8 cellular contexts compared by ENCODE assay signal in the genomic region with DNA sequence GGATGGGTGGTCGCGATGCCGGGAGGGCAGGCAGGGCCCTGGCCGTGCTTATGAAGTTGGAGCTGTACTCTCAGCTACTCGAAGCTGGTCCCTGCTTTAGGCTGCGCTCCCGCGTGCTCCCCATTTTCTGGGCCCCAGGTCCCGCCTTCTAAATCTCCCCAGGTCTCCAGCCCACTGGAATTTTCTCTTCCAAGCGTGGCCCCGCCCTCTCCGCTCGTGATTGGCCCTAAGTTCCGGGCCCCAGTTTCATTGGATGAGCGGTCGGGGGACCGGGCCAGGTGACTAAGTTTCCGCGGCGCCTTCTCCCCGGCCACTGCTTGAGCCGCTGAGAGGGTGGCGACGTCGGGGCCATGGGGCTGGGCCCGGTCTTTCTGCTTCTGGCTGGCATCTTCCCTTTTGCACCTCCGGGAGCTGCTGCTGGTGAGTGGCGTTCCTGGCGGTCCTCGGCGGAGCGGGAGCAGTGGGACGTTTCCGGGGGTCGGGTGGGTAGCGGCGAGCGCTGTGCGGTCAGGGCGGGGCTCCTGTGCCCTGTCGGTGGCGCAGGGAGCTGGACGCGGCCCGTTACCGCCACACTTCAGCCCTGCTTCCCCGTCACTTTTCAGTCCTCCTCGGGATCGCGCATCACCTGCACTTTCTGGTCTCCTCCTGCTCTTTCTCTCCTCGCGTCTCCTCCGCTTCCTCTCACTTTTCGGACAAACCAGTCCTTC. TPM values are rescaled to one million over a fixed set of nuclear protein-coding genes. Genes with fewer than 3 reads are reported as not detected.
DNase-seq lines count a peak whose midpoint lies in the region; ATAC-seq and TF ChIP-seq lines count a peak whose summit lies in the region.

TSS of gene MICA (plus strand) at position 313 of the 707 bp plus-strand sequence. CDS start at position 351, 38 bp downstream.

- peak within 1 kb of the TSS; percentile 72 for H3K27ac ChIP-seq in SK-N-MC
- peak within 1 kb of the TSS; percentile 94 for H3K27ac ChIP-seq in suprapubic skin

- no peak for TF ChIP-seq EP300 in suprapubic skin (IDR thresholded peaks at IDR 0.05)

- H3K4me3 ChIP-seq in SK-N-MC (peak within 1 kb of the TSS; percentile 92), suprapubic skin (peak within 1 kb of the TSS; percentile 64)

- peak within 1 kb of the TSS; percentile 70 for H3K27ac Mint-ChIP-seq in activated naive CD8-positive, alpha-beta T cell
- H3K27ac Mint-ChIP-seq in glutamatergic neuron (ENCODE audit: unreplicated experiment), result no peak within 1 kb of the TSS

- peak; percentile 10 to 12 for DNase-seq in NCI-H2081 (lab: John Stamatoyannopoulos, UW)
- DNase-seq in NCI-H2081 treated with DMSO at 0.1 percent for 48 hours (lab: John Stamatoyannopoulos, UW), result no peak
- DNase-seq in SK-N-MC (ENCODE audit: low read depth, low spot score), result peak; percentile 52
- peak; percentile 65 for DNase-seq in glutamatergic neuron
- DNase-seq in occipital lobe (lab: John Stamatoyannopoulos, UW), result peak; percentile 78
- peak; percentile 94 to 96 for DNase-seq in suprapubic skin (ENCODE audit: low spot score in 2 of 2)

- TF ChIP-seq POLR2A in suprapubic skin (IDR thresholded peaks at IDR 0.05), result no peak

- peaks cover 63% of the 10 kb centered on the region for H3K4me1 ChIP-seq in suprapubic skin

- H3K9ac ChIP-seq in SK-N-MC (ENCODE audit: insufficient read length), result peak within 1 kb of the TSS; percentile 57

- H3K4me3 Mint-ChIP-seq in activated naive CD8-positive, alpha-beta T cell, result peak within 1 kb of the TSS; percentile 88
- H3K4me3 Mint-ChIP-seq in glutamatergic neuron (ENCODE audit: unreplicated experiment), result peak within 1 kb of the TSS; percentile 97

- H3K36me3 Mint-ChIP-seq in activated naive CD8-positive, alpha-beta T cell, result no peaks in the 10 kb centered on the region
- no peaks in the 10 kb centered on the region for H3K36me3 Mint-ChIP-seq in glutamatergic neuron (ENCODE audit: unreplicated experiment)

- no peaks in the 10 kb centered on the region for H3K27me3 Mint-ChIP-seq in activated naive CD8-positive, alpha-beta T cell
- H3K27me3 Mint-ChIP-seq in glutamatergic neuron (ENCODE audit: unreplicated experiment), result peaks cover 28% of the 10 kb centered on the region

- TF ChIP-seq CTCF in glutamatergic neuron (IDR thresholded peaks at IDR 0.05; ENCODE audit: partially characterized antibody, unreplicated experiment) (no peak), suprapubic skin (IDR thresholded peaks at IDR 0.05) (no peak)

- no peaks in the 10 kb centered on the region for H3K9me3 Mint-ChIP-seq in activated naive CD8-positive, alpha-beta T cell (ENCODE audit: low read depth)
- peaks cover 1% of the 10 kb centered on the region for H3K9me3 Mint-ChIP-seq in glutamatergic neuron (ENCODE audit: unreplicated experiment)

- 0% methylated on average over 46 of the region's 54 CpGs for WGBS in suprapubic skin

- H3K27me3 ChIP-seq in suprapubic skin, result no peaks in the 10 kb centered on the region

- H3K36me3 ChIP-seq in SK-N-MC (ENCODE audit: insufficient read depth, low read length) (no peaks in the 10 kb centered on the region; the same call in 1 of the 2 replicates), suprapubic skin (no peaks in the 10 kb centered on the region)

- peak; percentile 57 for ATAC-seq in HG03159 (IDR thresholded peaks at IDR 0.05; ENCODE audit: unreplicated experiment)

- H3K4me1 Mint-ChIP-seq in activated naive CD8-positive, alpha-beta T cell (ENCODE audit: low read depth), result peaks cover 72% of the 10 kb centered on the region
- peaks cover 2% of the 10 kb centered on the region for H3K4me1 Mint-ChIP-seq in glutamatergic neuron (ENCODE audit: low read depth, unreplicated experiment)

- H3K9me3 ChIP-seq in SK-N-MC (ENCODE audit: low read depth, low read length) (no peaks in the 10 kb centered on the region), suprapubic skin (no peaks in the 10 kb centered on the region)

RNA-seq across cellular contexts. Expression of gene MICA, which starts in this region (rescaled TPM):
- total RNA-seq in glutamatergic neuron (ENCODE audit: unreplicated experiment) (0.42 TPM), occipital lobe (0.31 TPM), suprapubic skin (10 to 100 TPM in 3 of 4 donors, 1 to 10 TPM in 1; 7.1 to 16.4 (median 15.2) TPM)

Comparison
In these comparisons a context has a peak if more than half of its experiments do, and no peak if none do; other contexts are left out.
1. Peak in DNase-seq in glutamatergic neuron; RNA of the gene not detected or under 1 TPM.
2. Peak in DNase-seq in occipital lobe; RNA of the gene not detected or under 1 TPM.